ENCODE assay signal across 13 cellular contexts in the genomic region with DNA sequence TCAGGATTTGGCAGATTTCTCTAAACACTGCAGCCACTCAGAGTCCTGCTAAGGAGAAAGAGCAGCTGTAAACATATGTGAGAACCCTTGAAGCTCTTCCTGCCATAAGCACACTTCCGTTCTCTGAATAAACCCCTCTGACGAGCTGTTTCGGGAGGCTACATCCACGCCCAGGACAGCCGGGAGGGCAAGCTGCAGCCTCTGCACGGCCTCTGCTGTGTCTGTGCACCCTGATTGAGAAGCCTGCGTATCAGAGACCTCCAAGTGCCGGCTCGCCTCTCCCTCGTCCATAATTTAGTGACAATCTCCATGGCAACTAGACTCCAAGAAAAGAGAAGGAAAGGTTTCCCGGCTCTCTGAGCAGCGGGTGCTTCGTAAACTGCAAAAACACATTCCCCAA.
DNase-seq lines count a peak whose midpoint lies in the region; ATAC-seq lines count a peak whose summit lies in the region.
"Had no signal": no experiment of that assay in that cellular context is flagged by ENCODE, and none has a peak within 500 bp of the region (broad histone marks: within the 10 kb centered on the region; RNA-seq: fewer than 3 reads in every experiment).

No MANE protein-coding gene starts in this region.

- H3K4me3 Mint-ChIP-seq in T-cell: no peak overlapping the region
- H3K4me3 Mint-ChIP-seq: activated CD4-positive, alpha-beta memory T cell treated with anti-CD3 and anti-CD28 coated beads, Interleukin-2, amount 10 ng/mL, durations not matched to agents 7 days and 5 days; HFFc6; natural killer cell had no signal

- no peak overlapping the region for H3K18ac ChIP-seq in neuronal stem cell (ENCODE audit: low read length)

- no peaks in the 10 kb centered on the region for H3K79me1 ChIP-seq in neuronal stem cell (ENCODE audit: low read depth, low read length)

- no peak overlapping the region for H2BK15ac ChIP-seq in neuronal stem cell (ENCODE audit: low read length)

- no peaks in the 10 kb centered on the region for H3K36me3 Mint-ChIP-seq in T-cell
- H3K36me3 Mint-ChIP-seq: natural killer cell had no signal

- H3K4me1 Mint-ChIP-seq in T-cell: no peaks in the 10 kb centered on the region
- H3K4me1 Mint-ChIP-seq: activated CD4-positive, alpha-beta memory T cell treated with anti-CD3 and anti-CD28 coated beads, Interleukin-2, amount 10 ng/mL, durations not matched to agents 7 days and 5 days had no signal

- H2BK120ac ChIP-seq in neuronal stem cell (ENCODE audit: low read depth, low read length): no peak overlapping the region

- DNase-seq in NCI-H2029 treated with DMSO at 0.1 percent for 48 hours (lab: John Stamatoyannopoulos, UW) (peak; percentile 58), adipocyte (ENCODE audit: low read depth) (peak; percentile 0), neuronal stem cell (ENCODE audit: low spot score) (no peak), T-cell (no peak), NCI-H146 treated with DMSO at 0.1 percent for 48 hours (lab: John Stamatoyannopoulos, UW; ENCODE audit: unreplicated experiment) (no peak), NCI-H1930 (lab: John Stamatoyannopoulos, UW) (no peak)
- DNase-seq: activated CD4-positive, alpha-beta memory T cell treated with anti-CD3 and anti-CD28 coated beads, Interleukin-2, amount 10 ng/mL, durations not matched to agents 7 days and 5 days; HFFc6; natural killer cell; NCI-H1694 had no signal

- H3K9me3 ChIP-seq in adipocyte (ENCODE audit: control insufficient read depth, low read length): no peaks in the 10 kb centered on the region
- peaks cover 0 to 7% of the 10 kb centered on the region in 2 donors for H3K9me3 ChIP-seq in neuronal stem cell (replicated peaks in 1 of 2; ENCODE audit: control insufficient read depth in 2 of 2, insufficient read depth in 1 of 2, low read depth in 1 of 2, low read length in 2 of 2)

- H2BK5ac ChIP-seq in neuronal stem cell (ENCODE audit: low read length): no peak overlapping the region

- POLR2A ChIA-PET in T-cell (lab: Charles Lee): no interaction called here

- H3K9me3 Mint-ChIP-seq in T-cell: no peaks in the 10 kb centered on the region
- H3K9me3 Mint-ChIP-seq: activated CD4-positive, alpha-beta memory T cell treated with anti-CD3 and anti-CD28 coated beads, Interleukin-2, amount 10 ng/mL, durations not matched to agents 7 days and 5 days; natural killer cell had no signal

- CTCF ChIA-PET in T-cell (lab: Charles Lee): no interaction called here

- H3K9ac ChIP-seq in adipocyte (ENCODE audit: low read length): no peak overlapping the region
- H3K9ac ChIP-seq in neuronal stem cell (ENCODE audit: low read depth, low read length, poor library complexity): no peak overlapping the region

- H4K91ac ChIP-seq in neuronal stem cell (ENCODE audit: low read depth, low read length, poor library complexity): no peak overlapping the region

- no peak overlapping the region for H2BK12ac ChIP-seq in neuronal stem cell (ENCODE audit: low read length)

- no peak overlapping the region for H2AK5ac ChIP-seq in neuronal stem cell (ENCODE audit: low read depth, low read length)

- H4K8ac ChIP-seq in neuronal stem cell (ENCODE audit: low read depth, low read length): no peak overlapping the region

- peaks cover 3% of the 10 kb centered on the region for H3K27me3 ChIP-seq in adipocyte (replicated peaks; ENCODE audit: control insufficient read depth, insufficient read depth, low read length)
- no peaks in the 10 kb centered on the region for H3K27me3 ChIP-seq in neuronal stem cell (ENCODE audit: control insufficient read depth in 3 of 3, insufficient read depth in 3 of 3, low read depth in 1 of 3, low read length in 3 of 3)

- H3K4me2 ChIP-seq in neuronal stem cell (ENCODE audit: insufficient read depth, low read length, poor library complexity, severe bottlenecking): no peak overlapping the region
- H3K4me2 ChIP-seq: smooth muscle cell had no signal

- ATAC-seq in GM21381 (IDR thresholded peaks at IDR 0.05; ENCODE audit: unreplicated experiment) (peak; percentile 64), T-cell (replicated peaks in 1 of 4) (no peak), HG02763 (IDR thresholded peaks at IDR 0.05; ENCODE audit: unreplicated experiment) (no peak)
- ATAC-seq: natural killer cell had no signal

- no peak overlapping the region for H3K27ac ChIP-seq in neuronal stem cell (replicated peaks; ENCODE audit: low read length)

- H3K4ac ChIP-seq in neuronal stem cell (ENCODE audit: low read length): no peak overlapping the region

- H3K4me3 ChIP-seq in adipocyte (ENCODE audit: low read length): no peak overlapping the region
- peak overlapping the region in 1 of 2 donors; percentile 11 for H3K4me3 ChIP-seq in neuronal stem cell (ENCODE audit: low read length in 2 of 2)
- H3K4me3 ChIP-seq: smooth muscle cell had no signal

- no peak overlapping the region for H3K23ac ChIP-seq in neuronal stem cell (ENCODE audit: low read depth, low read length, poor library complexity)

- WGBS in neuronal stem cell (ENCODE audit: extremely low coverage in 2 of 2, insufficient read length in 2 of 2, insufficient replicate concordance in 1 of 2), 2 donors: no CpG with 5 or more reads among the region's 13 CpGs

- H3K4me1 ChIP-seq in adipocyte (ENCODE audit: control insufficient read depth, insufficient read depth, low read length) (no peaks in the 10 kb centered on the region), neuronal stem cell (ENCODE audit: control insufficient read depth in 2 of 2, insufficient read depth in 1 of 2, low read depth in 1 of 2, low read length in 2 of 2) (peaks cover 9% of the 10 kb centered on the region in 2 donors)

- H3K27me3 Mint-ChIP-seq in T-cell: peaks cover 18 to 19% of the 10 kb centered on the region in 2 donors
- H3K27me3 Mint-ChIP-seq: activated CD4-positive, alpha-beta memory T cell treated with anti-CD3 and anti-CD28 coated beads, Interleukin-2, amount 10 ng/mL, durations not matched to agents 7 days and 5 days had no signal

- H3K27ac Mint-ChIP-seq in T-cell: no peak overlapping the region
- H3K27ac Mint-ChIP-seq: activated CD4-positive, alpha-beta memory T cell treated with anti-CD3 and anti-CD28 coated beads, Interleukin-2, amount 10 ng/mL, durations not matched to agents 7 days and 5 days; HFFc6 had no signal

- H3K36me3 ChIP-seq in adipocyte (ENCODE audit: control insufficient read depth, insufficient read depth, low read length, severe bottlenecking): no peaks in the 10 kb centered on the region
- H3K36me3 ChIP-seq in neuronal stem cell (replicated peaks in 1 of 2; ENCODE audit: control insufficient read depth in 2 of 2, insufficient read depth in 2 of 2, low read length in 2 of 2): no peaks in the 10 kb centered on the region

- H3K14ac ChIP-seq in neuronal stem cell (ENCODE audit: low read length): no peak overlapping the region

- H2AFZ ChIP-seq in neuronal stem cell (ENCODE audit: low read length): peak overlapping the region; percentile 81

Comparison
In these comparisons a context has a peak if more than half of its experiments do, and no peak if none do; other contexts are left out.
1. DNase-seq: peak in NCI-H2029 treated with DMSO at 0.1 percent for 48 hours (single experiment) and adipocyte (single experiment); none in neuronal stem cell (single experiment), T-cell (0 of 34), NCI-H146 treated with DMSO at 0.1 percent for 48 hours (single experiment) and NCI-H1930 (0 of 2).